Comparison of ENCODE assay signal across 14 cellular contexts in the genomic region with DNA sequence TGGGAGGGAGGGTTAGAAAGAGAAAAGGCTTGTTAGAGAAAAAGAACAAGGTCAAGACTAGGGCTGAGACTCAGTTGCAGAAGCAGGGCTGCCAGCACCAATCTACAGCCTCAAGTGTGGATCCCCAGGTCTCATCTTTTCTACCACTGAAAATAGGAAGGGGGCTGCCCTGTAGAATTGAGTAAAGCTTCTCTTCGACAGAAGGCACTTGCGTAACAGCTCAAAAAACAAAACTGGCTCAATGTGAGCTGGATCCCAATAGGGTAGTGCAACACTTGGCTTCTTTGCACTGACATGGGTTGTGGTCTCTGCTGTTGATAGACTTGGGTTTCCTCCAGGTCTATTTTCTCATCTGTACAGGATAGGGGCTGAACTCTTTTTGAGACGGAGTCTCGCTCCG. TPM values are rescaled to one million over a fixed set of nuclear protein-coding genes. Genes with fewer than 3 reads are reported as not detected.
A peak's percentile ranks its signal among the peaks of the same experiment; 100 is the strongest.
DNase-seq lines count a peak whose midpoint lies in the region; ATAC-seq and TF ChIP-seq lines count a peak whose summit lies in the region.
"Had no signal": no experiment of that assay in that cellular context is flagged by ENCODE, and none has a peak within 500 bp of the region (broad histone marks: within the 10 kb centered on the region; RNA-seq: fewer than 3 reads in every experiment).

No MANE protein-coding gene starts in this region.

- CTCF ChIA-PET in activated CD4-positive, alpha-beta memory T cell treated with anti-CD3 and anti-CD28 coated beads, Interleukin-2, amount 10 ng/mL, durations not matched to agents 7 days and 5 days (lab: Charles Lee): interaction anchor here (1.3 to 3.0 kb wide), 2 partner anchors 22 to 68 kb away, joined by 4 to 19 read pairs; no protein-coding TSS in a partner anchor
- CTCF ChIA-PET in activated CD4-positive, alpha-beta memory T cell treated with anti-CD3 and anti-CD28 coated beads for 36 hours (lab: Charles Lee): no interaction called here

- TF ChIP-seq CTCF in HFFc6 (IDR thresholded peaks at IDR 0.05): no peak
- TF ChIP-seq CTCF in nephron (IDR thresholded peaks at IDR 0.05; ENCODE audit: unreplicated experiment in 3 of 3): no peak

- no peak for ATAC-seq in GM19324 (IDR thresholded peaks at IDR 0.05; ENCODE audit: low FRiP score, unreplicated experiment)

- peak overlapping the region; percentile 4 for H3K27ac Mint-ChIP-seq in activated CD4-positive, alpha-beta memory T cell treated with anti-CD3 and anti-CD28 coated beads, Interleukin-2, amount 10 ng/mL, durations not matched to agents 7 days and 5 days
- no peak overlapping the region for H3K27ac Mint-ChIP-seq in activated CD4-positive, alpha-beta memory T cell treated with anti-CD3 and anti-CD28 coated beads for 36 hours
- H3K27ac Mint-ChIP-seq in HFFc6 (peak overlapping the region; percentile 100; the same call in 1 of the 2 replicates), nephron (peak overlapping the region; percentile 16 to 99 (median 99))
- no peak overlapping the region for H3K27ac Mint-ChIP-seq in activated T-helper 2 cell treated with anti-CD3 and anti-CD28 coated beads, Interferon-gamma antibody, Interleukin-2, Interleukin-4, amounts not matched to agents 10 μg/mL and 5 μg/mL and 100 μg/mL, durations not matched to agents 14 hours and 24 hours and 36 hours

- intact Hi-C loops in activated CD4-positive, alpha-beta memory T cell treated with anti-CD3 and anti-CD28 coated beads for 36 hours (cut with micrococcal nuclease): no loop called here
- intact Hi-C loops in activated T-helper 2 cell treated with anti-CD3 and anti-CD28 coated beads, Interferon-gamma antibody, Interleukin-2, Interleukin-4, amounts not matched to agents 10 μg/mL and 5 μg/mL and 100 μg/mL, durations not matched to agents 14 hours and 24 hours and 36 hours (cut with micrococcal nuclease): no loop called here

- DNase-seq in activated CD4-positive, alpha-beta memory T cell treated with anti-CD3 and anti-CD28 coated beads, Interleukin-2, amount 10 ng/mL, durations not matched to agents 7 days and 5 days: no peak
- DNase-seq in activated CD4-positive, alpha-beta memory T cell treated with anti-CD3 and anti-CD28 coated beads for 36 hours: no peak
- no peak for DNase-seq in HFFc6
- DNase-seq in activated T-helper 2 cell treated with anti-CD3 and anti-CD28 coated beads, Interferon-gamma antibody, Interleukin-2, Interleukin-4, amounts not matched to agents 10 μg/mL and 5 μg/mL and 100 μg/mL, durations not matched to agents 14 hours and 24 hours and 36 hours (ENCODE audit: low spot score): no peak
- DNase-seq in NCI-H526 treated with DMSO at 0.1 percent for 48 hours (lab: John Stamatoyannopoulos, UW): no peak
- DNase-seq in activated CD8-positive, alpha-beta memory T cell treated with anti-CD3 and anti-CD28 coated beads for 24 hours: no peak
- DNase-seq: activated effector memory CD4-positive, alpha-beta T cell treated with anti-CD3 and anti-CD28 coated beads, Interleukin-2, amount 50 U/mL, for 16 hours; DMS 273 treated with DMSO at 0.1 percent for 48 hours; effector CD4-positive, alpha-beta T cell; mesendoderm; stimulated activated CD4-positive, alpha-beta T cell treated with anti-CD3 and anti-CD28 coated beads, Interleukin-12 subunit alpha, Interleukin-12 subunit beta, amount 100 ng/mL, for 4 hours had no signal

- no peaks in the 10 kb centered on the region for H3K9me3 Mint-ChIP-seq in activated CD4-positive, alpha-beta memory T cell treated with anti-CD3 and anti-CD28 coated beads, Interleukin-2, amount 10 ng/mL, durations not matched to agents 7 days and 5 days
- no peaks in the 10 kb centered on the region for H3K9me3 Mint-ChIP-seq in activated CD4-positive, alpha-beta memory T cell treated with anti-CD3 and anti-CD28 coated beads for 36 hours
- H3K9me3 Mint-ChIP-seq in HFFc6 (no peaks in the 10 kb centered on the region), nephron (no peaks in the 10 kb centered on the region)
- no peaks in the 10 kb centered on the region for H3K9me3 Mint-ChIP-seq in activated T-helper 2 cell treated with anti-CD3 and anti-CD28 coated beads, Interferon-gamma antibody, Interleukin-2, Interleukin-4, amounts not matched to agents 10 μg/mL and 5 μg/mL and 100 μg/mL, durations not matched to agents 14 hours and 24 hours and 36 hours

- H3K4me1 Mint-ChIP-seq in activated CD4-positive, alpha-beta memory T cell treated with anti-CD3 and anti-CD28 coated beads, Interleukin-2, amount 10 ng/mL, durations not matched to agents 7 days and 5 days: peaks cover 22% of the 10 kb centered on the region
- peaks cover 18% of the 10 kb centered on the region for H3K4me1 Mint-ChIP-seq in activated CD4-positive, alpha-beta memory T cell treated with anti-CD3 and anti-CD28 coated beads for 36 hours (ENCODE audit: low read depth)
- peaks cover 33% of the 10 kb centered on the region for H3K4me1 Mint-ChIP-seq in HFFc6 (ENCODE audit: low read depth)
- peaks cover 17% of the 10 kb centered on the region for H3K4me1 Mint-ChIP-seq in activated T-helper 2 cell treated with anti-CD3 and anti-CD28 coated beads, Interferon-gamma antibody, Interleukin-2, Interleukin-4, amounts not matched to agents 10 μg/mL and 5 μg/mL and 100 μg/mL, durations not matched to agents 14 hours and 24 hours and 36 hours (ENCODE audit: low read depth)
- peaks cover 7% of the 10 kb centered on the region for H3K4me1 Mint-ChIP-seq in nephron

- H3K27me3 Mint-ChIP-seq in activated CD4-positive, alpha-beta memory T cell treated with anti-CD3 and anti-CD28 coated beads, Interleukin-2, amount 10 ng/mL, durations not matched to agents 7 days and 5 days: no peaks in the 10 kb centered on the region
- H3K27me3 Mint-ChIP-seq in activated CD4-positive, alpha-beta memory T cell treated with anti-CD3 and anti-CD28 coated beads for 36 hours: no peaks in the 10 kb centered on the region
- peaks cover 4% of the 10 kb centered on the region for H3K27me3 Mint-ChIP-seq in HFFc6 (ENCODE audit: insufficient read depth)
- no peaks in the 10 kb centered on the region for H3K27me3 Mint-ChIP-seq in activated T-helper 2 cell treated with anti-CD3 and anti-CD28 coated beads, Interferon-gamma antibody, Interleukin-2, Interleukin-4, amounts not matched to agents 10 μg/mL and 5 μg/mL and 100 μg/mL, durations not matched to agents 14 hours and 24 hours and 36 hours (ENCODE audit: low read depth)
- H3K27me3 Mint-ChIP-seq in nephron (ENCODE audit: low read depth): no peaks in the 10 kb centered on the region

- POLR2A ChIA-PET in activated CD4-positive, alpha-beta memory T cell treated with anti-CD3 and anti-CD28 coated beads, Interleukin-2, amount 10 ng/mL, durations not matched to agents 7 days and 5 days (lab: Charles Lee): interaction anchor here (1.3 kb wide), 1 partner anchor 339 kb away, joined by 3 read pairs; a partner anchor contains a TSS
- POLR2A ChIA-PET in activated CD4-positive, alpha-beta memory T cell treated with anti-CD3 and anti-CD28 coated beads for 36 hours (lab: Charles Lee): no interaction called here

- peaks cover 37% of the 10 kb centered on the region for H3K36me3 Mint-ChIP-seq in activated CD4-positive, alpha-beta memory T cell treated with anti-CD3 and anti-CD28 coated beads, Interleukin-2, amount 10 ng/mL, durations not matched to agents 7 days and 5 days (ENCODE audit: low read depth)
- peaks cover 23% of the 10 kb centered on the region for H3K36me3 Mint-ChIP-seq in activated CD4-positive, alpha-beta memory T cell treated with anti-CD3 and anti-CD28 coated beads for 36 hours
- H3K36me3 Mint-ChIP-seq in HFFc6 (ENCODE audit: low read depth): peaks cover 10% of the 10 kb centered on the region; the same call in 1 of the 2 replicates
- H3K36me3 Mint-ChIP-seq in activated T-helper 2 cell treated with anti-CD3 and anti-CD28 coated beads, Interferon-gamma antibody, Interleukin-2, Interleukin-4, amounts not matched to agents 10 μg/mL and 5 μg/mL and 100 μg/mL, durations not matched to agents 14 hours and 24 hours and 36 hours (ENCODE audit: low read depth): peaks cover 34% of the 10 kb centered on the region
- H3K36me3 Mint-ChIP-seq in nephron (ENCODE audit: low read depth): peaks cover 40% of the 10 kb centered on the region

- no peak overlapping the region for H3K4me3 Mint-ChIP-seq in activated CD4-positive, alpha-beta memory T cell treated with anti-CD3 and anti-CD28 coated beads, Interleukin-2, amount 10 ng/mL, durations not matched to agents 7 days and 5 days
- H3K4me3 Mint-ChIP-seq in activated CD4-positive, alpha-beta memory T cell treated with anti-CD3 and anti-CD28 coated beads for 36 hours: no peak overlapping the region
- H3K4me3 Mint-ChIP-seq in HFFc6 (no peak overlapping the region), nephron (peak overlapping the region; percentile 91 to 97 (median 91))
- peak overlapping the region; percentile 44 for H3K4me3 Mint-ChIP-seq in activated T-helper 2 cell treated with anti-CD3 and anti-CD28 coated beads, Interferon-gamma antibody, Interleukin-2, Interleukin-4, amounts not matched to agents 10 μg/mL and 5 μg/mL and 100 μg/mL, durations not matched to agents 14 hours and 24 hours and 36 hours (ENCODE audit: low read depth)

RNA-seq across cellular contexts. Expression of a gene that starts 1.8 kb away (rescaled TPM):
- 10 to 100 TPM; 83.3 to 83.9 TPM for total RNA-seq in activated CD4-positive, alpha-beta memory T cell treated with anti-CD3 and anti-CD28 coated beads, Interleukin-2, amount 10 ng/mL, durations not matched to agents 7 days and 5 days
- 10 to 100 TPM; 85.5 to 86.0 TPM for total RNA-seq in activated CD4-positive, alpha-beta memory T cell treated with anti-CD3 and anti-CD28 coated beads for 36 hours
- total RNA-seq in HFFc6 (2021; fragmentation: NEBNext Ultra II Directional; extraction: Animal tissue kit (Norgen Biotek cat#: 25700)): 10 to 100 TPM; 72.5 to 89.8 (median 83.5) TPM
- total RNA-seq in activated T-helper 2 cell treated with anti-CD3 and anti-CD28 coated beads, Interferon-gamma antibody, Interleukin-2, Interleukin-4, amounts not matched to agents 10 μg/mL and 5 μg/mL and 100 μg/mL, durations not matched to agents 14 hours and 24 hours and 36 hours: 80.4 and 82.6 TPM in 2 replicates

RNA-seq across cellular contexts. Expression of a gene that starts 16.5 kb away (rescaled TPM):
- 1 to 10 TPM; 2.2 to 3.0 TPM for total RNA-seq in activated CD4-positive, alpha-beta memory T cell treated with anti-CD3 and anti-CD28 coated beads, Interleukin-2, amount 10 ng/mL, durations not matched to agents 7 days and 5 days
- 1 to 10 TPM; 1.8 to 1.9 TPM for total RNA-seq in activated CD4-positive, alpha-beta memory T cell treated with anti-CD3 and anti-CD28 coated beads for 36 hours
- total RNA-seq in HFFc6 (2021; fragmentation: NEBNext Ultra II Directional; extraction: Animal tissue kit (Norgen Biotek cat#: 25700)): under 1 TPM; 0.46 to 0.88 (median 0.73) TPM
- total RNA-seq in activated T-helper 2 cell treated with anti-CD3 and anti-CD28 coated beads, Interferon-gamma antibody, Interleukin-2, Interleukin-4, amounts not matched to agents 10 μg/mL and 5 μg/mL and 100 μg/mL, durations not matched to agents 14 hours and 24 hours and 36 hours: 0.94 and 1.3 TPM in 2 replicates

RNA-seq across cellular contexts. Expression of a gene that starts 31.8 kb away (rescaled TPM):
- 10 to 100 TPM; 49.0 to 49.1 TPM for total RNA-seq in activated CD4-positive, alpha-beta memory T cell treated with anti-CD3 and anti-CD28 coated beads, Interleukin-2, amount 10 ng/mL, durations not matched to agents 7 days and 5 days
- total RNA-seq in activated CD4-positive, alpha-beta memory T cell treated with anti-CD3 and anti-CD28 coated beads for 36 hours: 10 to 100 TPM; 55.2 to 64.5 TPM
- 10 to 100 TPM; 42.9 to 53.0 (median 48.4) TPM for total RNA-seq in HFFc6 (2021; fragmentation: NEBNext Ultra II Directional; extraction: Animal tissue kit (Norgen Biotek cat#: 25700))
- 65.8 and 66.9 TPM in 2 replicates for total RNA-seq in activated T-helper 2 cell treated with anti-CD3 and anti-CD28 coated beads, Interferon-gamma antibody, Interleukin-2, Interleukin-4, amounts not matched to agents 10 μg/mL and 5 μg/mL and 100 μg/mL, durations not matched to agents 14 hours and 24 hours and 36 hours

RNA-seq across cellular contexts. Expression of a gene that starts 42.5 kb away (rescaled TPM):
- total RNA-seq in activated CD4-positive, alpha-beta memory T cell treated with anti-CD3 and anti-CD28 coated beads, Interleukin-2, amount 10 ng/mL, durations not matched to agents 7 days and 5 days: under 1 TPM in 1 of 2 experiments, not detected in 1; 0.13 TPM
- not detected for total RNA-seq in activated CD4-positive, alpha-beta memory T cell treated with anti-CD3 and anti-CD28 coated beads for 36 hours
- total RNA-seq in HFFc6 (2021; fragmentation: NEBNext Ultra II Directional; extraction: Animal tissue kit (Norgen Biotek cat#: 25700)): not detected
- total RNA-seq in activated T-helper 2 cell treated with anti-CD3 and anti-CD28 coated beads, Interferon-gamma antibody, Interleukin-2, Interleukin-4, amounts not matched to agents 10 μg/mL and 5 μg/mL and 100 μg/mL, durations not matched to agents 14 hours and 24 hours and 36 hours: 0.21 and 0.25 TPM in 2 replicates
- total RNA-seq: suprapubic skin had no signal

RNA-seq across cellular contexts. Expression of a gene that starts 45.4 kb away (rescaled TPM):
- total RNA-seq in activated CD4-positive, alpha-beta memory T cell treated with anti-CD3 and anti-CD28 coated beads, Interleukin-2, amount 10 ng/mL, durations not matched to agents 7 days and 5 days: 10 to 100 TPM; 34.1 to 36.9 TPM
- 10 to 100 TPM; 34.6 to 36.5 TPM for total RNA-seq in activated CD4-positive, alpha-beta memory T cell treated with anti-CD3 and anti-CD28 coated beads for 36 hours
- total RNA-seq in HFFc6 (2021; fragmentation: NEBNext Ultra II Directional; extraction: Animal tissue kit (Norgen Biotek cat#: 25700)): 10 to 100 TPM; 44.5 to 48.4 (median 45.8) TPM
- total RNA-seq in activated T-helper 2 cell treated with anti-CD3 and anti-CD28 coated beads, Interferon-gamma antibody, Interleukin-2, Interleukin-4, amounts not matched to agents 10 μg/mL and 5 μg/mL and 100 μg/mL, durations not matched to agents 14 hours and 24 hours and 36 hours: 43.4 and 44.8 TPM in 2 replicates

Comparison
In these comparisons a context has a peak if more than half of its experiments do, and no peak if none do; other contexts are left out.
1. H3K27ac Mint-ChIP-seq: peak in activated CD4-positive, alpha-beta memory T cell treated with anti-CD3 and anti-CD28 coated beads, Interleukin-2, amount 10 ng/mL, durations not matched to agents 7 days and 5 days (single experiment), HFFc6 (single experiment) and nephron (3 of 3); none in activated CD4-positive, alpha-beta memory T cell treated with anti-CD3 and anti-CD28 coated beads for 36 hours (single experiment) and activated T-helper 2 cell treated with anti-CD3 and anti-CD28 coated beads, Interferon-gamma antibody, Interleukin-2, Interleukin-4, amounts not matched to agents 10 μg/mL and 5 μg/mL and 100 μg/mL, durations not matched to agents 14 hours and 24 hours and 36 hours (single experiment).
2. H3K4me3 Mint-ChIP-seq: peak in activated T-helper 2 cell treated with anti-CD3 and anti-CD28 coated beads, Interferon-gamma antibody, Interleukin-2, Interleukin-4, amounts not matched to agents 10 μg/mL and 5 μg/mL and 100 μg/mL, durations not matched to agents 14 hours and 24 hours and 36 hours (single experiment) and nephron (3 of 3); none in activated CD4-positive, alpha-beta memory T cell treated with anti-CD3 and anti-CD28 coated beads, Interleukin-2, amount 10 ng/mL, durations not matched to agents 7 days and 5 days (single experiment), activated CD4-positive, alpha-beta memory T cell treated with anti-CD3 and anti-CD28 coated beads for 36 hours (single experiment) and HFFc6 (single experiment).